ENCODE assay signal across 6 cellular contexts in the genomic region with DNA sequence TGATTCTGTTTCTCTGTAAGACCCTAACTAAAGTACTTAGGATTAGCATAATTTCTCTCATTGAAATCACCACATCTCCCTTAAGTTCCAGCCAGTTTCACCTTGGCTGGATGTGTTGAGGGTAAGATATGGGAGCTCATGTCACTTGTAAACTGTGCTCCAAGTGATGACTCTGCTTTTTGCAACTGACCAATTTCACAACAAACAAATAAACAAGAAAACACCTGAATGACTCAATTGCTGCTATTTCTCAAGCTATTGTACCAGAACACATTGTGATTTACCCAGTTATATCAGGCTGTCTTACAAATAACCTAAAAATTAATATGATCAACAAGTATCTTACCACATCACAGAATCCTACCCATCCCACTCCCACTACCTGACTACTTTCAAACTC.
"Had no signal": no experiment of that assay in that cellular context is flagged by ENCODE, and none has a peak within 500 bp of the region (broad histone marks: within the 10 kb centered on the region; RNA-seq: fewer than 3 reads in every experiment).

No MANE protein-coding gene starts in this region.

- H2AFZ ChIP-seq: GM23248 had no signal

- H3K4me3 ChIP-seq: GM23248, HAP-1 had no signal

- DNase-seq: GM23248, GOT3, H7, IMR-90 had no signal

- H3K9me3 ChIP-seq: HAP-1 had no signal

- ATAC-seq: HCT116 had no signal

- H3K36me3 ChIP-seq: HAP-1 had no signal

- H3K27ac ChIP-seq: GM23248 had no signal

- H3K9ac ChIP-seq: GM23248 had no signal
